8 cellular contexts compared by ENCODE assay signal in genomic region chr3:72446406-72447058, GRCh38. TPM values are rescaled to one million over a fixed set of nuclear protein-coding genes. Genes with fewer than 3 reads are reported as not detected.
DNase-seq lines count a peak whose midpoint lies in the region; ATAC-seq and TF ChIP-seq lines count a peak whose summit lies in the region.

Gene RYBP (minus strand): TSS chr3:72446621.

- peaks cover 52% of the 10 kb centered on the region for H3K4me1 ChIP-seq in left ventricle myocardium inferior

- H3K4me3 Mint-ChIP-seq in activated naive CD8-positive, alpha-beta T cell treated with anti-CD3 and anti-CD28 coated beads for 36 hours, result peak within 1 kb of the TSS; percentile 98

- H3K9me3 Mint-ChIP-seq in activated naive CD8-positive, alpha-beta T cell treated with anti-CD3 and anti-CD28 coated beads for 36 hours, result peaks cover 3% of the 10 kb centered on the region

- H3K4me3 ChIP-seq in left ventricle myocardium inferior, result peak within 1 kb of the TSS; percentile 70

- no peaks in the 10 kb centered on the region for H3K27me3 ChIP-seq in left ventricle myocardium inferior (ENCODE audit: low read depth)

- intact Hi-C loops in left ventricle myocardium inferior (cut with micrococcal nuclease), result no loop called here

- H3K4me1 Mint-ChIP-seq in activated naive CD8-positive, alpha-beta T cell treated with anti-CD3 and anti-CD28 coated beads for 36 hours, result peaks cover 47% of the 10 kb centered on the region

- no peaks in the 10 kb centered on the region for H3K36me3 ChIP-seq in left ventricle myocardium inferior

- H3K27me3 Mint-ChIP-seq in activated naive CD8-positive, alpha-beta T cell treated with anti-CD3 and anti-CD28 coated beads for 36 hours, result peaks cover 16% of the 10 kb centered on the region

- ATAC-seq in HG02678 (IDR thresholded peaks at IDR 0.05; ENCODE audit: unreplicated experiment) (peak; percentile 27), GM18870 (IDR thresholded peaks at IDR 0.05; ENCODE audit: unreplicated experiment) (no peak)

- peaks cover 34% of the 10 kb centered on the region for H3K36me3 Mint-ChIP-seq in activated naive CD8-positive, alpha-beta T cell treated with anti-CD3 and anti-CD28 coated beads for 36 hours

- peak; percentile 57 to 62 for DNase-seq in NCI-H524 (lab: John Stamatoyannopoulos, UW)
- no peak for DNase-seq in NCI-H524 treated with DMSO at 0.1 percent for 48 hours (lab: John Stamatoyannopoulos, UW)
- DNase-seq in NCI-H345 treated with DMSO at 0.1 percent for 48 hours (lab: John Stamatoyannopoulos, UW; ENCODE audit: unreplicated experiment), result peak; percentile 2
- DNase-seq in activated naive CD8-positive, alpha-beta T cell treated with anti-CD3 and anti-CD28 coated beads for 36 hours, result no peak
- DNase-seq in left ventricle myocardium inferior, result no peak
- peak; percentile 37 for DNase-seq in putamen (ENCODE audit: low spot score)

- TF ChIP-seq CTCF in left ventricle myocardium inferior (IDR thresholded peaks at IDR 0.05; ENCODE audit: borderline replicate concordance), result no peak

- H3K9me3 ChIP-seq in left ventricle myocardium inferior (replicated peaks), result no peaks in the 10 kb centered on the region

- peak within 1 kb of the TSS; percentile 96 for H3K27ac Mint-ChIP-seq in activated naive CD8-positive, alpha-beta T cell treated with anti-CD3 and anti-CD28 coated beads for 36 hours

- peak within 1 kb of the TSS; percentile 87 for H3K27ac ChIP-seq in left ventricle myocardium inferior (replicated peaks)

RNA-seq across cellular contexts. Expression of gene RYBP, which starts in this region (rescaled TPM):
- 10 to 100 TPM; 16.3 to 16.4 TPM for total RNA-seq in activated naive CD8-positive, alpha-beta T cell treated with anti-CD3 and anti-CD28 coated beads for 36 hours
- total RNA-seq in left ventricle myocardium inferior, result 7.6 TPM

Comparison
In these comparisons a context has a peak if more than half of its experiments do, and no peak if none do; other contexts are left out.
1. DNase-seq: peak in NCI-H524 (2 of 2), NCI-H345 treated with DMSO at 0.1 percent for 48 hours (single experiment) and putamen (single experiment); none in NCI-H524 treated with DMSO at 0.1 percent for 48 hours (single experiment), activated naive CD8-positive, alpha-beta T cell treated with anti-CD3 and anti-CD28 coated beads for 36 hours (single experiment) and left ventricle myocardium inferior (single experiment).